Comparison of ENCODE assay signal across 40 cellular contexts in genomic region chr2:129366263-129366662, GRCh38.
"Had no signal": no experiment of that assay in that cellular context is flagged by ENCODE, and none has a peak within 500 bp of the region (broad histone marks: within the 10 kb centered on the region; RNA-seq: fewer than 3 reads in every experiment).

No MANE protein-coding gene starts in this region.

- H3K9me3 Mint-ChIP-seq: activated naive CD4-positive, alpha-beta T cell treated with anti-CD3 and anti-CD28 coated beads for 36 hours; activated naive CD4-positive, alpha-beta T cell treated with anti-CD3 and anti-CD28 coated beads, Interleukin-2, amount 10 ng/mL, durations not matched to agents 7 days and 5 days; activated naive CD4-positive, alpha-beta T cell treated with anti-CD3 and anti-CD28 coated beads, Interleukin-2, amount 50 U/mL, for 24 hours; activated naive CD8-positive, alpha-beta T cell treated with anti-CD3 and anti-CD28 coated beads for 36 hours; activated naive CD8-positive, alpha-beta T cell treated with anti-CD3 and anti-CD28 coated beads, Interleukin-2, amount 10 ng/mL, durations not matched to agents 7 days and 5 days; activated naive CD8-positive, alpha-beta T cell treated with anti-CD3 and anti-CD28 coated beads, Interleukin-2, amount 50 U/mL, for 24 hours; activated T-cell treated with anti-CD3 and anti-CD28 coated beads, Interleukin-2, amount 50 U/mL, for 24 hours; activated T-cell treated with anti-CD3 and anti-CD28 coated beads, Interleukin-2, amount 50 U/mL, for 4 hours; activated T-helper 1 cell treated with anti-CD3 and anti-CD28 coated beads, Interleukin-12 subunit alpha, Interleukin-12 subunit beta, Interleukin-2, Interleukin-4 antibody, amounts not matched to agents 30 ng/mL and 10 ng/mL and 1 ng/mL, durations not matched to agents 14 hours and 24 hours and 36 hours; activated T-helper 17 cell treated with anti-CD3 and anti-CD28 coated beads, Interleukin-2, amount 50 U/mL, for 72 hours; activated T-helper 2 cell treated with anti-CD3 and anti-CD28 coated beads, Interferon-gamma antibody, Interleukin-2, Interleukin-4, amounts not matched to agents 10 μg/mL and 5 μg/mL and 100 μg/mL, durations not matched to agents 14 hours and 24 hours and 36 hours; central memory CD8-positive, alpha-beta T cell had no signal

- H3K27ac ChIP-seq: adrenal gland, ascending aorta, body of pancreas, brain microvascular endothelial cell, breast epithelium, cardiac muscle cell had no signal

- H3K4me3 Mint-ChIP-seq: activated naive CD4-positive, alpha-beta T cell treated with anti-CD3 and anti-CD28 coated beads for 36 hours; activated naive CD4-positive, alpha-beta T cell treated with anti-CD3 and anti-CD28 coated beads, Interleukin-2, amount 10 ng/mL, durations not matched to agents 7 days and 5 days; activated naive CD4-positive, alpha-beta T cell treated with anti-CD3 and anti-CD28 coated beads, Interleukin-2, amount 50 U/mL, for 24 hours; activated naive CD8-positive, alpha-beta T cell; activated naive CD8-positive, alpha-beta T cell treated with anti-CD3 and anti-CD28 coated beads for 36 hours; activated naive CD8-positive, alpha-beta T cell treated with anti-CD3 and anti-CD28 coated beads, Interleukin-2, amount 10 ng/mL, durations not matched to agents 7 days and 5 days; activated naive CD8-positive, alpha-beta T cell treated with anti-CD3 and anti-CD28 coated beads, Interleukin-2, amount 50 U/mL, for 24 hours; activated T-cell treated with anti-CD3 and anti-CD28 coated beads, Interleukin-2, amount 50 U/mL, for 24 hours; activated T-cell treated with anti-CD3 and anti-CD28 coated beads, Interleukin-2, amount 50 U/mL, for 4 hours; activated T-cell treated with anti-CD3 and anti-CD28 coated beads, Interleukin-2, amount 50 U/mL, for 72 hours; activated T-helper 1 cell treated with anti-CD3 and anti-CD28 coated beads, Interleukin-12 subunit alpha, Interleukin-12 subunit beta, Interleukin-2, Interleukin-4 antibody, amounts not matched to agents 30 ng/mL and 10 ng/mL and 1 ng/mL, durations not matched to agents 14 hours and 24 hours and 36 hours; activated T-helper 17 cell treated with anti-CD3 and anti-CD28 coated beads, Interleukin-2, amount 50 U/mL, for 72 hours; brain; central memory CD8-positive, alpha-beta T cell had no signal

- H3K4me3 ChIP-seq: adrenal gland, ascending aorta, body of pancreas, breast epithelium, cardiac muscle cell had no signal

- H3K36me3 ChIP-seq: adrenal gland, ascending aorta, brain microvascular endothelial cell, breast epithelium, cardiac muscle cell had no signal

- H3K9me3 ChIP-seq: adrenal gland, ascending aorta, body of pancreas, breast epithelium had no signal

- H3K4me1 ChIP-seq: adrenal gland, ascending aorta, body of pancreas, breast epithelium had no signal

- H3K27me3 Mint-ChIP-seq: activated naive CD4-positive, alpha-beta T cell treated with anti-CD3 and anti-CD28 coated beads, Interleukin-2, amount 10 ng/mL, durations not matched to agents 7 days and 5 days; activated naive CD8-positive, alpha-beta T cell treated with anti-CD3 and anti-CD28 coated beads for 36 hours; activated naive CD8-positive, alpha-beta T cell treated with anti-CD3 and anti-CD28 coated beads, Interleukin-2, amount 10 ng/mL, durations not matched to agents 7 days and 5 days; activated naive CD8-positive, alpha-beta T cell treated with anti-CD3 and anti-CD28 coated beads, Interleukin-2, amount 50 U/mL, for 24 hours; activated T-cell treated with anti-CD3 and anti-CD28 coated beads, Interleukin-2, amount 50 U/mL, for 24 hours; central memory CD8-positive, alpha-beta T cell had no signal

- DNase-seq: activated effector memory CD4-positive, alpha-beta T cell treated with anti-CD3 and anti-CD28 coated beads, Interleukin-2, amount 50 U/mL, for 16 hours; activated effector memory CD4-positive, alpha-beta T cell treated with Interleukin-2 at 50 U/mL for 16 hours; activated gamma-delta T cell; activated gamma-delta T cell treated with Interleukin-2 at 50 U/mL for 16 hours; activated naive CD4-positive, alpha-beta T cell; activated naive CD4-positive, alpha-beta T cell treated with anti-CD3 and anti-CD28 coated beads for 36 hours; activated naive CD4-positive, alpha-beta T cell treated with anti-CD3 and anti-CD28 coated beads, Interleukin-2, amount 10 ng/mL, durations not matched to agents 7 days and 5 days; activated naive CD4-positive, alpha-beta T cell treated with anti-CD3 and anti-CD28 coated beads, Interleukin-2, amount 50 U/mL, for 16 hours; activated naive CD4-positive, alpha-beta T cell treated with Interleukin-2 at 50 U/mL for 16 hours; activated naive CD8-positive, alpha-beta T cell treated with anti-CD3 and anti-CD28 coated beads for 36 hours; activated naive CD8-positive, alpha-beta T cell treated with anti-CD3 and anti-CD28 coated beads, Interleukin-2, amount 10 ng/mL, durations not matched to agents 7 days and 5 days; activated naive CD8-positive, alpha-beta T cell treated with anti-CD3 and anti-CD28 coated beads, Interleukin-2, amount 50 U/mL, for 24 hours; activated T-cell treated with anti-CD3 and anti-CD28 coated beads, Interleukin-2, amount 50 U/mL, for 1 hour; activated T-cell treated with anti-CD3 and anti-CD28 coated beads, Interleukin-2, amount 50 U/mL, for 24 hours; activated T-cell treated with anti-CD3 and anti-CD28 coated beads, Interleukin-2, amount 50 U/mL, for 4 hours; activated T-cell treated with anti-CD3 and anti-CD28 coated beads, Interleukin-2, amount 50 U/mL, for 48 hours; activated T-cell treated with anti-CD3 and anti-CD28 coated beads, Interleukin-2, amount 50 U/mL, for 72 hours; adrenal gland; amniotic stem cell; amygdala; anterior cingulate cortex; aorta; body of pancreas; brain microvascular endothelial cell; caudate nucleus; central memory CD4-positive, alpha-beta T cell; cerebellar nuclear complex had no signal

- H3K27me3 ChIP-seq: adrenal gland, ascending aorta, body of pancreas, brain microvascular endothelial cell, cardiac muscle cell had no signal

- ATAC-seq: activated naive CD4-positive, alpha-beta T cell treated with anti-CD3 and anti-CD28 coated beads, Interleukin-2, amount 50 U/mL, for 72 hours; activated naive CD8-positive, alpha-beta T cell treated with anti-CD3 and anti-CD28 coated beads, Interleukin-2, amount 50 U/mL, for 24 hours; activated T-cell treated with anti-CD3 and anti-CD28 coated beads, Interleukin-2, amount 50 U/mL, for 4 hours; activated T-cell treated with anti-CD3 and anti-CD28 coated beads, Interleukin-2, amount 50 U/mL, for 72 hours; activated T-helper 17 cell treated with anti-CD3 and anti-CD28 coated beads, Interleukin-2, amount 50 U/mL, for 72 hours; body of pancreas had no signal

- H3K36me3 Mint-ChIP-seq: activated naive CD4-positive, alpha-beta T cell treated with anti-CD3 and anti-CD28 coated beads, Interleukin-2, amount 10 ng/mL, durations not matched to agents 7 days and 5 days; activated naive CD4-positive, alpha-beta T cell treated with anti-CD3 and anti-CD28 coated beads, Interleukin-2, amount 50 U/mL, for 24 hours; activated naive CD4-positive, alpha-beta T cell treated with anti-CD3 and anti-CD28 coated beads, Interleukin-2, amount 50 U/mL, for 72 hours; activated naive CD8-positive, alpha-beta T cell; activated naive CD8-positive, alpha-beta T cell treated with anti-CD3 and anti-CD28 coated beads for 36 hours; activated naive CD8-positive, alpha-beta T cell treated with anti-CD3 and anti-CD28 coated beads, Interleukin-2, amount 10 ng/mL, durations not matched to agents 7 days and 5 days; brain had no signal

- H3K4me1 Mint-ChIP-seq: activated naive CD4-positive, alpha-beta T cell treated with anti-CD3 and anti-CD28 coated beads, Interleukin-2, amount 10 ng/mL, durations not matched to agents 7 days and 5 days; activated naive CD4-positive, alpha-beta T cell treated with anti-CD3 and anti-CD28 coated beads, Interleukin-2, amount 50 U/mL, for 24 hours; activated naive CD8-positive, alpha-beta T cell treated with anti-CD3 and anti-CD28 coated beads for 36 hours; activated naive CD8-positive, alpha-beta T cell treated with anti-CD3 and anti-CD28 coated beads, Interleukin-2, amount 10 ng/mL, durations not matched to agents 7 days and 5 days; activated naive CD8-positive, alpha-beta T cell treated with anti-CD3 and anti-CD28 coated beads, Interleukin-2, amount 50 U/mL, for 24 hours; activated T-helper 17 cell treated with anti-CD3 and anti-CD28 coated beads, Interleukin-2, amount 50 U/mL, for 72 hours; central memory CD8-positive, alpha-beta T cell had no signal

- H3K27ac Mint-ChIP-seq: activated naive CD4-positive, alpha-beta T cell treated with anti-CD3 and anti-CD28 coated beads for 36 hours; activated naive CD4-positive, alpha-beta T cell treated with anti-CD3 and anti-CD28 coated beads, Interleukin-2, amount 10 ng/mL, durations not matched to agents 7 days and 5 days; activated naive CD4-positive, alpha-beta T cell treated with anti-CD3 and anti-CD28 coated beads, Interleukin-2, amount 50 U/mL, for 24 hours; activated naive CD4-positive, alpha-beta T cell treated with anti-CD3 and anti-CD28 coated beads, Interleukin-2, amount 50 U/mL, for 72 hours; activated naive CD8-positive, alpha-beta T cell; activated naive CD8-positive, alpha-beta T cell treated with anti-CD3 and anti-CD28 coated beads for 36 hours; activated naive CD8-positive, alpha-beta T cell treated with anti-CD3 and anti-CD28 coated beads, Interleukin-2, amount 10 ng/mL, durations not matched to agents 7 days and 5 days; activated naive CD8-positive, alpha-beta T cell treated with anti-CD3 and anti-CD28 coated beads, Interleukin-2, amount 50 U/mL, for 24 hours; activated T-cell treated with anti-CD3 and anti-CD28 coated beads, Interleukin-2, amount 50 U/mL, for 24 hours; activated T-cell treated with anti-CD3 and anti-CD28 coated beads, Interleukin-2, amount 50 U/mL, for 72 hours; activated T-helper 1 cell treated with anti-CD3 and anti-CD28 coated beads, Interleukin-12 subunit alpha, Interleukin-12 subunit beta, Interleukin-2, Interleukin-4 antibody, amounts not matched to agents 30 ng/mL and 10 ng/mL and 1 ng/mL, durations not matched to agents 14 hours and 24 hours and 36 hours; activated T-helper 17 cell treated with anti-CD3 and anti-CD28 coated beads, Interleukin-2, amount 50 U/mL, for 72 hours; activated T-helper 2 cell treated with anti-CD3 and anti-CD28 coated beads, Interferon-gamma antibody, Interleukin-2, Interleukin-4, amounts not matched to agents 10 μg/mL and 5 μg/mL and 100 μg/mL, durations not matched to agents 14 hours and 24 hours and 36 hours; brain had no signal

- FAIRE-seq: astrocyte, bronchial epithelial cell had no signal
